Comparison of ENCODE assay signal across 3 cellular contexts in the genomic region with DNA sequence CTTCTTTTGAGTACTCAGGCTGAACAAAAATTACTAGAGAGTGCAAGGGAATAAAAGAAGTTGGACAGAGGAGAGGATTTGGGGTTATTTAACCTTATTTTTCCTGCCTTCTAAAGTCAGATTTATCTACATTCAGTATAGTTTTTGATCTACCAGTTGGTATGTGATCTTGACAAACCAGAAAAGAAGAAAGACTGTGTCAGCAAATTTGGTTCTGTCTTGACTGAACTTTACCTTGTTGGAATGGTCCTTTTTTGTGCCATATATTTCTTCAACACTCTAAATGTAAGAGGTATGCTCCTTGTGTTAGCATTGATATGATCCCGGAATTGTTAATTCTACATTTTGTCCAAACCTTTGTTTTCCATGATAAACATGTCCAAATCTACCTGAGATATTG.
A peak's percentile ranks its signal among the peaks of the same experiment; 100 is the strongest.
TF ChIP-seq lines count a peak whose summit lies in the region.

No MANE protein-coding gene starts in this region.

TF ChIP-seq in A549, 52 proteins besides CTCF, POLR2A, EP300 and RAD21:
- TF ChIP-seq, protein P1, sequence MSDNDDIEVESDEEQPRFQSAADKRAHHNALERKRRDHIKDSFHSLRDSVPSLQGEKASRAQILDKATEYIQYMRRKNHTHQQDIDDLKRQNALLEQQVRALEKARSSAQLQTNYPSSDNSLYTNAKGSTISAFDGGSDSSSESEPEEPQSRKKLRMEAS (IDR thresholded peaks at IDR 0.05) = no peak
- peak; percentile 94 for TF ChIP-seq MAFK (IDR thresholded peaks at IDR 0.05; ENCODE audit: partially characterized antibody)
- TF ChIP-seq ZNF302 (CRISPR knock-in tag; IDR thresholded peaks at IDR 0.05) = no peak
- TF ChIP-seq, protein P2, sequence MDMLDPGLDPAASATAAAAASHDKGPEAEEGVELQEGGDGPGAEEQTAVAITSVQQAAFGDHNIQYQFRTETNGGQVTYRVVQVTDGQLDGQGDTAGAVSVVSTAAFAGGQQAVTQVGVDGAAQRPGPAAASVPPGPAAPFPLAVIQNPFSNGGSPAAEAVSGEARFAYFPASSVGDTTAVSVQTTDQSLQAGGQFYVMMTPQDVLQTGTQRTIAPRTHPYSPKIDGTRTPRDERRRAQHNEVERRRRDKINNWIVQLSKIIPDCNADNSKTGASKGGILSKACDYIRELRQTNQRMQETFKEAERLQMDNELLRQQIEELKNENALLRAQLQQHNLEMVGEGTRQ (IDR thresholded peaks at IDR 0.05) = no peak
- TF ChIP-seq RARB (CRISPR knock-in tag; IDR thresholded peaks at IDR 0.05) = no peak
- TF ChIP-seq, protein P3, sequence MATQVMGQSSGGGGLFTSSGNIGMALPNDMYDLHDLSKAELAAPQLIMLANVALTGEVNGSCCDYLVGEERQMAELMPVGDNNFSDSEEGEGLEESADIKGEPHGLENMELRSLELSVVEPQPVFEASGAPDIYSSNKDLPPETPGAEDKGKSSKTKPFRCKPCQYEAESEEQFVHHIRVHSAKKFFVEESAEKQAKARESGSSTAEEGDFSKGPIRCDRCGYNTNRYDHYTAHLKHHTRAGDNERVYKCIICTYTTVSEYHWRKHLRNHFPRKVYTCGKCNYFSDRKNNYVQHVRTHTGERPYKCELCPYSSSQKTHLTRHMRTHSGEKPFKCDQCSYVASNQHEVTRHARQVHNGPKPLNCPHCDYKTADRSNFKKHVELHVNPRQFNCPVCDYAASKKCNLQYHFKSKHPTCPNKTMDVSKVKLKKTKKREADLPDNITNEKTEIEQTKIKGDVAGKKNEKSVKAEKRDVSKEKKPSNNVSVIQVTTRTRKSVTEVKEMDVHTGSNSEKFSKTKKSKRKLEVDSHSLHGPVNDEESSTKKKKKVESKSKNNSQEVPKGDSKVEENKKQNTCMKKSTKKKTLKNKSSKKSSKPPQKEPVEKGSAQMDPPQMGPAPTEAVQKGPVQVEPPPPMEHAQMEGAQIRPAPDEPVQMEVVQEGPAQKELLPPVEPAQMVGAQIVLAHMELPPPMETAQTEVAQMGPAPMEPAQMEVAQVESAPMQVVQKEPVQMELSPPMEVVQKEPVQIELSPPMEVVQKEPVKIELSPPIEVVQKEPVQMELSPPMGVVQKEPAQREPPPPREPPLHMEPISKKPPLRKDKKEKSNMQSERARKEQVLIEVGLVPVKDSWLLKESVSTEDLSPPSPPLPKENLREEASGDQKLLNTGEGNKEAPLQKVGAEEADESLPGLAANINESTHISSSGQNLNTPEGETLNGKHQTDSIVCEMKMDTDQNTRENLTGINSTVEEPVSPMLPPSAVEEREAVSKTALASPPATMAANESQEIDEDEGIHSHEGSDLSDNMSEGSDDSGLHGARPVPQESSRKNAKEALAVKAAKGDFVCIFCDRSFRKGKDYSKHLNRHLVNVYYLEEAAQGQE (IDR thresholded peaks at IDR 0.05) = no peak
- TF ChIP-seq FOSL2 (IDR thresholded peaks at IDR 0.05) = no peak
- no peak for TF ChIP-seq FOSL2 (CRISPR knock-in tag; IDR thresholded peaks at IDR 0.05)

TF ChIP-seq in IMR-90, 13 proteins besides CTCF, POLR2A, EP300 and RAD21:
- TF ChIP-seq MAFK (IDR thresholded peaks at IDR 0.05; ENCODE audit: low read depth, low read length) (peak; percentile 94), SMC3 (IDR thresholded peaks at IDR 0.05; ENCODE audit: low read depth, low read length) (no peak)

TF ChIP-seq in H1, 55 proteins besides CTCF, POLR2A, EP300 and RAD21:
- TF ChIP-seq HDAC6 (IDR thresholded peaks at IDR 0.05; ENCODE audit: low read depth, low read length) = no peak
- TF ChIP-seq MAFK (IDR thresholded peaks at IDR 0.05; ENCODE audit: low read depth, low read length) = peak; percentile 59; the same call in 1 of the 2 replicates
